8 cellular contexts compared by ENCODE assay signal in the genomic region with DNA sequence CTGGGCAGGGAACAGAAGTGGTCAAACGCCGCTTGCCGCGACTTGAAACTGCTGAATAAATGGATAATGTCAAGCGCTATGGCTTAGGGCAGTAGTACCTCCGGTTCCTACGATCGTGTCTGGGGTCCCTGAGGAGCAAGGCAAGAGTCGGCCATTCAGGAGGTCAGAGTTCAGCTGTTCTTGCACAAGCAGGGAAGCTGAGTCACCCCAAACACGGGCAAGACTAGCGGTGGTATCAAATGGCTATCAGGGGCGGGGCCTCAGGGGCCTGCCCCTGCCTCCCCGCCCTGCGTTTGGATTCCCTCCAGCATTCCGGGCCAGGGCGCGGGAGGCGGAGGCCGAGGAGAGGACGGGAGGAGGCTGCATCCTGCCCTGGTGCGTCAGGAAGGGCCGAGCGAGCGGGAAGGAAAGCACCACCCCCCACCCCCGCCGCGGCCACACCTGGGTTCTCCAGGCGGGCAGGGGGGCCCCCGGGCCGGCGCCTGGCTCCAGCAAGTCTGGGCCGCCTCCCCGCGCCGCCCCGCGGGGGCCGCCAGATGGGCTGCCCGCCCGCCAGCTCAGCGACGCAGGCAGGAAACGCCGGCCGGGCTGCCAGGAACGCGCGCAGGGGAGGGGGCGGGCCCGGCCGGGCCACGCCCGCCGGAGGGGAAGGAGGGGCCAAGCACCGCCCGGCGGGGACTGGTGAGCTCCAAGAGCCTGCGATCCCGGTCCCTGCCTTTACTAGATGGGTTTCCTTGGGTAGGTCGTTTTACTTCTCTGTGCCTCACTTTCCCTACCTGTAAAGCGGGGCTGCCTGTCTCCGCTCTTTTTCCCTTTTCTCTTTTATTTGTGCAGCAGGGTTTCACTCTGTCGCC. TPM values are rescaled to one million over a fixed set of nuclear protein-coding genes. Genes with fewer than 3 reads are reported as not detected.
DNase-seq lines count a peak whose midpoint lies in the region; ATAC-seq, FAIRE-seq and TF ChIP-seq lines count a peak whose summit lies in the region.

No MANE protein-coding gene starts in this region.

- DNase-seq in ACHN (peak; percentile 94), NCI-H2196 treated with DMSO at 0.1 percent for 48 hours (lab: John Stamatoyannopoulos, UW; ENCODE audit: unreplicated experiment) (peak; percentile 100), bronchial epithelial cell (ENCODE audit: low read depth) (peak; percentile 94), immature natural killer cell (peak; percentile 78 to 81 (median 79)), smooth muscle cell of the brain vasculature (ENCODE audit: low read depth, low spot score) (peak; percentile 99)

- H3K27ac Mint-ChIP-seq in immature natural killer cell: peak overlapping the region; percentile 82 to 88 (median 87)

- H3K4me3 ChIP-seq in WI38 (ENCODE audit: low read depth, low read length) (peak overlapping the region; percentile 57), bronchial epithelial cell (ENCODE audit: low read depth, low read length) (peak overlapping the region; percentile 57)

- ATAC-seq in GM18907 (IDR thresholded peaks at IDR 0.05; ENCODE audit: unreplicated experiment) (peak; percentile 87), HG03139 (IDR thresholded peaks at IDR 0.05; ENCODE audit: unreplicated experiment) (peak; percentile 94)

- FAIRE-seq in bronchial epithelial cell (lab: Jason Lieb, UNC): no peak

- H3K9me3 Mint-ChIP-seq in immature natural killer cell: no peaks in the 10 kb centered on the region

- TF ChIP-seq CTCF in WI38 (IDR thresholded peaks at IDR 0.05; ENCODE audit: low read depth, low read length) (no peak), bronchial epithelial cell (IDR thresholded peaks at IDR 0.05; ENCODE audit: insufficient read depth, low read length, severe bottlenecking) (no peak)

- H3K4me1 Mint-ChIP-seq in immature natural killer cell: peaks cover 21 to 22% of the 10 kb centered on the region in 2 donors

- in situ Hi-C loops in ACHN (cut with HindIII; ENCODE audit: low pct_ligation_motif_present, low pct_unique_long_range_greater_than_20kb, low sequenced_read_pairs): no loop called here

- peaks cover 5% of the 10 kb centered on the region for H3K36me3 ChIP-seq in bronchial epithelial cell (ENCODE audit: control insufficient read depth, insufficient read depth, low read length)

- H3K36me3 Mint-ChIP-seq in immature natural killer cell: no peaks in the 10 kb centered on the region

- peak overlapping the region; percentile 88 to 93 (median 91) for H3K4me3 Mint-ChIP-seq in immature natural killer cell

- no peaks in the 10 kb centered on the region for H3K27me3 ChIP-seq in bronchial epithelial cell (ENCODE audit: control insufficient read depth, insufficient read depth, low read length)

- peaks cover 5 to 13% (median 8%) of the 10 kb centered on the region in 3 donors for H3K27me3 Mint-ChIP-seq in immature natural killer cell (ENCODE audit: low read depth in 3 of 3)

RNA-seq across cellular contexts. Expression of a gene that starts 32.2 kb away (rescaled TPM):
- 426 and 930 TPM in 2 replicates for total RNA-seq in bronchial epithelial cell
- 1 to 10 TPM; 1.4 to 4.2 (median 1.9) TPM for polyA plus RNA-seq in immature natural killer cell

RNA-seq across cellular contexts. Expression of a gene that starts 58.7 kb away (rescaled TPM):
- total RNA-seq in bronchial epithelial cell: 46.9 and 52.9 TPM in 2 replicates
- 100 to 1,000 TPM; 112 to 167 (median 152) TPM for polyA plus RNA-seq in immature natural killer cell

Comparison
In these comparisons a context has a peak if more than half of its experiments do, and no peak if none do; other contexts are left out.
1. Peak in every context shown above with its lines: DNase-seq, ATAC-seq and H3K4me3 ChIP-seq.